In genomic region chr22:25113316-25113721, GRCh38 we compare ENCODE assay signal across 13 cellular contexts.
A peak's percentile ranks its signal among the peaks of the same experiment; 100 is the strongest.
DNase-seq lines count a peak whose midpoint lies in the region; ATAC-seq and TF ChIP-seq lines count a peak whose summit lies in the region.
"Had no signal": no experiment of that assay in that cellular context is flagged by ENCODE, and none has a peak within 500 bp of the region (broad histone marks: within the 10 kb centered on the region; RNA-seq: fewer than 3 reads in every experiment).

No MANE protein-coding gene starts in this region.

- H3K4me3 Mint-ChIP-seq in neural progenitor cell = no peak overlapping the region
- H3K4me3 Mint-ChIP-seq: activated CD4-positive, alpha-beta memory T cell treated with anti-CD3 and anti-CD28 coated beads, Interleukin-2, amount 10 ng/mL, durations not matched to agents 7 days and 5 days; HFFc6 had no signal

- TF ChIP-seq POLR2A in adrenal gland (IDR thresholded peaks at IDR 0.05) (no peak), prostate gland (IDR thresholded peaks at IDR 0.05) (no peak)

- H2AFZ ChIP-seq in neural progenitor cell (replicated peaks) = no peak overlapping the region

- no peaks in the 10 kb centered on the region for H3K79me2 ChIP-seq in neural progenitor cell (ENCODE audit: low read depth)

- peak overlapping the region; percentile 5 to 91 (median 83) for H3K27ac ChIP-seq in adrenal gland
- H3K27ac ChIP-seq in right cardiac atrium (ENCODE audit: low read length) = peak overlapping the region; percentile 43
- peak overlapping the region; percentile 81 to 82 for H3K27ac ChIP-seq in prostate gland
- H3K27ac ChIP-seq in neural progenitor cell = no peak overlapping the region

- in situ Hi-C loops in Caki2 (cut with HindIII; ENCODE audit: low pct_unique_long_range_greater_than_20kb, low sequenced_read_pairs) = no loop called here

- peaks cover 7% of the 10 kb centered on the region for H3K27me3 Mint-ChIP-seq in neural progenitor cell (ENCODE audit: insufficient read depth, low read depth)
- H3K27me3 Mint-ChIP-seq: activated CD4-positive, alpha-beta memory T cell treated with anti-CD3 and anti-CD28 coated beads, Interleukin-2, amount 10 ng/mL, durations not matched to agents 7 days and 5 days had no signal

- intact Hi-C loops in adrenal gland (cut with DNase I) (no loop called here), right cardiac atrium (cut with DNase I) (loop anchor here in 2 of 4 donors (5.0 kb wide), 2 partner anchors 34 to 59 kb away; no protein-coding TSS in a partner anchor), prostate gland (cut with DNase I) (no loop called here)

- H3F3A ChIP-seq in neural progenitor cell (ENCODE audit: low read depth) = peaks cover 18% of the 10 kb centered on the region

- H3K36me3 ChIP-seq in adrenal gland (replicated peaks in 1 of 2) = no peaks in the 10 kb centered on the region
- H3K36me3 ChIP-seq in prostate gland = no peaks in the 10 kb centered on the region
- no peaks in the 10 kb centered on the region for H3K36me3 ChIP-seq in neural progenitor cell

- peak; percentile 38 for DNase-seq in Caki2 (ENCODE audit: low read depth)
- DNase-seq in adrenal gland = peak; percentile 63 to 91 (median 85)
- no peak for DNase-seq in right cardiac atrium
- DNase-seq in prostate gland (ENCODE audit: low spot score) = no peak
- no peak for DNase-seq in neural progenitor cell (ENCODE audit: low spot score)
- no peak for DNase-seq in GM19238 (ENCODE audit: insufficient read length, low spot score)
- DNase-seq in CD1c-positive myeloid dendritic cell (ENCODE audit: extremely low spot score) = no peak
- DNase-seq: activated CD4-positive, alpha-beta memory T cell treated with anti-CD3 and anti-CD28 coated beads, Interleukin-2, amount 10 ng/mL, durations not matched to agents 7 days and 5 days; activated naive CD8-positive, alpha-beta T cell treated with anti-CD3 and anti-CD28 coated beads, Interleukin-2, amount 50 U/mL, for 24 hours; HFFc6; NCI-H524 treated with DMSO at 0.1 percent for 48 hours; SW 1271 had no signal

- peaks cover 62% of the 10 kb centered on the region for H4K20me1 ChIP-seq in neural progenitor cell (ENCODE audit: low read depth)

- WGBS in adrenal gland, 4 donors = 40 to 68% (median 49%) methylated on average over 4 to 7 of the region's 7 CpGs
- 49% methylated on average over 7 of the region's 7 CpGs for WGBS in right cardiac atrium
- WGBS in prostate gland = 36% methylated on average over 7 of the region's 7 CpGs

- no peak overlapping the region for H3K27ac Mint-ChIP-seq in neural progenitor cell
- H3K27ac Mint-ChIP-seq: activated CD4-positive, alpha-beta memory T cell treated with anti-CD3 and anti-CD28 coated beads, Interleukin-2, amount 10 ng/mL, durations not matched to agents 7 days and 5 days; HFFc6 had no signal

- ATAC-seq in right cardiac atrium (peak in 1 of 2 donors; percentile 7), HG03135 (IDR thresholded peaks at IDR 0.05; ENCODE audit: unreplicated experiment) (no peak)
- ATAC-seq: activated naive CD8-positive, alpha-beta T cell treated with anti-CD3 and anti-CD28 coated beads, Interleukin-2, amount 50 U/mL, for 24 hours had no signal

- peaks cover 3% of the 10 kb centered on the region for H3K36me3 Mint-ChIP-seq in neural progenitor cell

- H3K4me3 ChIP-seq in adrenal gland = no peak overlapping the region
- no peak overlapping the region for H3K4me3 ChIP-seq in right cardiac atrium (ENCODE audit: low read length)
- H3K4me3 ChIP-seq in prostate gland = peak overlapping the region in 1 of 2 donors; percentile 50
- H3K4me3 ChIP-seq in neural progenitor cell = no peak overlapping the region

- H3K9ac ChIP-seq in neural progenitor cell = no peak overlapping the region

- no peak overlapping the region for H3K4me2 ChIP-seq in neural progenitor cell

- H3K4me1 ChIP-seq in adrenal gland (replicated peaks in 1 of 2) = peaks cover 44 to 47% of the 10 kb centered on the region in 2 donors
- peaks cover 7% of the 10 kb centered on the region for H3K4me1 ChIP-seq in right cardiac atrium (ENCODE audit: control insufficient read depth, insufficient read depth, low read length)
- peaks cover 3% of the 10 kb centered on the region for H3K4me1 ChIP-seq in prostate gland (replicated peaks)
- peaks cover 22% of the 10 kb centered on the region for H3K4me1 ChIP-seq in neural progenitor cell

- H3K9me3 ChIP-seq in adrenal gland (replicated peaks in 1 of 3) (no peaks in the 10 kb centered on the region), right cardiac atrium (ENCODE audit: control insufficient read depth, low read length) (no peaks in the 10 kb centered on the region), prostate gland (no peaks in the 10 kb centered on the region), neural progenitor cell (ENCODE audit: low read depth) (no peaks in the 10 kb centered on the region)

- no peaks in the 10 kb centered on the region for H3K27me3 ChIP-seq in adrenal gland
- H3K27me3 ChIP-seq in right cardiac atrium (ENCODE audit: control insufficient read depth, insufficient read depth) = no peaks in the 10 kb centered on the region
- H3K27me3 ChIP-seq in prostate gland (replicated peaks; ENCODE audit: insufficient read depth) = no peaks in the 10 kb centered on the region
- H3K27me3 ChIP-seq in neural progenitor cell = no peaks in the 10 kb centered on the region

- H3K9me3 Mint-ChIP-seq in neural progenitor cell = no peaks in the 10 kb centered on the region
- H3K9me3 Mint-ChIP-seq: activated CD4-positive, alpha-beta memory T cell treated with anti-CD3 and anti-CD28 coated beads, Interleukin-2, amount 10 ng/mL, durations not matched to agents 7 days and 5 days; activated naive CD8-positive, alpha-beta T cell treated with anti-CD3 and anti-CD28 coated beads, Interleukin-2, amount 50 U/mL, for 24 hours had no signal

- TF ChIP-seq CTCF in adrenal gland (IDR thresholded peaks at IDR 0.05) (no peak), prostate gland (IDR thresholded peaks at IDR 0.05) (no peak), neural progenitor cell (IDR thresholded peaks at IDR 0.05) (no peak)

- H3K4me1 Mint-ChIP-seq in neural progenitor cell = peaks cover 43% of the 10 kb centered on the region

Comparison
In these comparisons a context has a peak if more than half of its experiments do, and no peak if none do; other contexts are left out.
1. DNase-seq: peak in Caki2 (single experiment) and adrenal gland (7 of 7); none in right cardiac atrium (0 of 3), prostate gland (single experiment), neural progenitor cell (single experiment), GM19238 (single experiment) and CD1c-positive myeloid dendritic cell (single experiment).